In genomic region chr9:91073811-91074771, GRCh38 we compare ENCODE assay signal across 27 cellular contexts.
A peak's percentile ranks its signal among the peaks of the same experiment; 100 is the strongest.
DNase-seq lines count a peak whose midpoint lies in the region; ATAC-seq and TF ChIP-seq lines count a peak whose summit lies in the region.
"Had no signal": no experiment of that assay in that cellular context is flagged by ENCODE, and none has a peak within 500 bp of the region (broad histone marks: within the 10 kb centered on the region; RNA-seq: fewer than 3 reads in every experiment).

No MANE protein-coding gene starts in this region.

- CTCF ChIA-PET in MCF 10A (lab: Yijun Ruan, JAX) (interaction anchor here (0.6 to 1.1 kb wide), 2 partner anchors 103 to 124 kb away, joined by 3 to 4 read pairs; no protein-coding TSS in a partner anchor), WTC11 (lab: Charles Lee) (no interaction called here)

- peaks cover 0 to 1% of the 10 kb centered on the region in 2 donors for H3K9me3 ChIP-seq in breast epithelium
- H3K9me3 ChIP-seq in body of pancreas: no peaks in the 10 kb centered on the region
- H3K9me3 ChIP-seq: BE2C, colonic mucosa had no signal

- H3K4me1 Mint-ChIP-seq in MCF 10A (ENCODE audit: insufficient read depth, unreplicated experiment) (peaks cover 21% of the 10 kb centered on the region), WTC11 (peaks cover 24% of the 10 kb centered on the region)
- peaks cover 29% of the 10 kb centered on the region for H3K4me1 Mint-ChIP-seq in stimulated activated naive CD8-positive, alpha-beta T cell treated with anti-CD3 and anti-CD28 coated beads, Interleukin-15, amount 100 ng/mL, for 72 hours
- H3K4me1 Mint-ChIP-seq: IgD-negative memory B cell had no signal

- H3K4me1 ChIP-seq in breast epithelium (no peaks in the 10 kb centered on the region), body of pancreas (peaks cover 12% of the 10 kb centered on the region)
- H3K4me1 ChIP-seq: colonic mucosa had no signal

- H3K9me3 Mint-ChIP-seq in MCF 10A (ENCODE audit: unreplicated experiment) (no peaks in the 10 kb centered on the region), WTC11 (peaks cover 13% of the 10 kb centered on the region)
- H3K9me3 Mint-ChIP-seq in stimulated activated naive CD8-positive, alpha-beta T cell treated with anti-CD3 and anti-CD28 coated beads, Interleukin-15, amount 100 ng/mL, for 72 hours: peaks cover 4 to 5% of the 10 kb centered on the region in 2 donors
- H3K9me3 Mint-ChIP-seq: effector memory CD8-positive, alpha-beta T cell; H9 had no signal

- peak; percentile 15 for ATAC-seq in body of pancreas
- no peak for ATAC-seq in stimulated activated naive CD8-positive, alpha-beta T cell treated with anti-CD3 and anti-CD28 coated beads, Interleukin-15, amount 100 ng/mL, for 72 hours
- ATAC-seq in HG03469 (IDR thresholded peaks at IDR 0.05; ENCODE audit: unreplicated experiment): no peak
- ATAC-seq in WTC11: no peak
- ATAC-seq: effector memory CD8-positive, alpha-beta T cell; left lobe of liver had no signal

- H3K36me3 Mint-ChIP-seq in MCF 10A (ENCODE audit: insufficient read depth, unreplicated experiment) (peaks cover 4% of the 10 kb centered on the region), WTC11 (no peaks in the 10 kb centered on the region)
- H3K36me3 Mint-ChIP-seq: IgD-negative memory B cell had no signal

- no peak for TF ChIP-seq CTCF in MCF 10A (IDR thresholded peaks at IDR 0.05; ENCODE audit: unreplicated experiment)
- TF ChIP-seq CTCF in breast epithelium (IDR thresholded peaks at IDR 0.05): no peak
- no peak for TF ChIP-seq CTCF in body of pancreas (IDR thresholded peaks at IDR 0.05)
- TF ChIP-seq CTCF in WTC11 (IDR thresholded peaks at IDR 0.05): no peak

- H3K27me3 Mint-ChIP-seq in MCF 10A (ENCODE audit: insufficient read depth, unreplicated experiment) (no peaks in the 10 kb centered on the region), WTC11 (ENCODE audit: low read depth) (no peaks in the 10 kb centered on the region)
- H3K27me3 Mint-ChIP-seq in stimulated activated naive CD8-positive, alpha-beta T cell treated with anti-CD3 and anti-CD28 coated beads, Interleukin-15, amount 100 ng/mL, for 72 hours: peaks cover 30% of the 10 kb centered on the region
- H3K27me3 Mint-ChIP-seq: effector memory CD8-positive, alpha-beta T cell had no signal

- no peak for DNase-seq in MCF 10A (ENCODE audit: unreplicated experiment)
- no peak for DNase-seq in breast epithelium (ENCODE audit: low spot score in 2 of 2)
- peak in 2 of 4 donors; percentile 14 to 30 for DNase-seq in body of pancreas
- DNase-seq in islet precursor cell: peak; percentile 24
- no peak for DNase-seq in stimulated activated naive CD8-positive, alpha-beta T cell treated with anti-CD3 and anti-CD28 coated beads, Interleukin-15, amount 100 ng/mL, for 72 hours
- no peak for DNase-seq in NCI-H345 treated with DMSO at 0.1 percent for 48 hours (lab: John Stamatoyannopoulos, UW; ENCODE audit: unreplicated experiment)
- DNase-seq in WTC11 (ENCODE audit: low spot score): no peak
- DNase-seq: ACHN; activated CD4-positive, alpha-beta T cell treated with anti-CD3 and anti-CD28 coated beads, Interleukin-2, amount 50 U/mL, for 4 hours; activated effector memory CD4-positive, alpha-beta T cell treated with Interleukin-2 at 50 U/mL for 16 hours; BE2C; colonic mucosa; effector memory CD8-positive, alpha-beta T cell; foreskin melanocyte; H9; NCI-H1048; NCI-H187; NCI-H2171 treated with DMSO at 0.1 percent for 48 hours; NCI-H524; PC-9; SHP77; T-helper 9 cell; WERI-Rb-1 had no signal

- H3K27me3 ChIP-seq in breast epithelium: no peaks in the 10 kb centered on the region
- H3K27me3 ChIP-seq in body of pancreas: no peaks in the 10 kb centered on the region
- H3K27me3 ChIP-seq: BE2C, colonic mucosa had no signal

- H3K27ac ChIP-seq in breast epithelium: no peak overlapping the region
- H3K27ac ChIP-seq in body of pancreas: no peak overlapping the region
- H3K27ac ChIP-seq: colonic mucosa, PC-9, skin epidermis, WERI-Rb-1 had no signal

- H3K36me3 ChIP-seq in breast epithelium (no peaks in the 10 kb centered on the region), body of pancreas (replicated peaks in 1 of 2; ENCODE audit: insufficient read depth in 1 of 2, low read depth in 2 of 2) (no peaks in the 10 kb centered on the region)
- H3K36me3 ChIP-seq: BE2C, colonic mucosa, WERI-Rb-1 had no signal

- TF ChIP-seq POLR2A in breast epithelium (IDR thresholded peaks at IDR 0.05) (no peak), body of pancreas (IDR thresholded peaks at IDR 0.05) (no peak)

- WGBS in body of pancreas, 2 donors: 81 to 84% methylated on average over 13 to 14 of the region's 14 CpGs

- H3K4me3 ChIP-seq in breast epithelium (no peak overlapping the region), body of pancreas (no peak overlapping the region)
- H3K4me3 ChIP-seq: colonic mucosa, PC-9, skin epidermis had no signal

- peak overlapping the region; percentile 31 for H3K27ac Mint-ChIP-seq in MCF 10A (ENCODE audit: low read depth, unreplicated experiment)
- H3K27ac Mint-ChIP-seq in stimulated activated naive CD8-positive, alpha-beta T cell treated with anti-CD3 and anti-CD28 coated beads, Interleukin-15, amount 100 ng/mL, for 72 hours: peak overlapping the region; percentile 35 to 40
- no peak overlapping the region for H3K27ac Mint-ChIP-seq in WTC11
- H3K27ac Mint-ChIP-seq: H9 had no signal

- no peak overlapping the region for H3K4me3 Mint-ChIP-seq in MCF 10A (ENCODE audit: unreplicated experiment)
- H3K4me3 Mint-ChIP-seq in stimulated activated naive CD8-positive, alpha-beta T cell treated with anti-CD3 and anti-CD28 coated beads, Interleukin-15, amount 100 ng/mL, for 72 hours: no peak overlapping the region
- H3K4me3 Mint-ChIP-seq in WTC11: no peak overlapping the region
- H3K4me3 Mint-ChIP-seq: effector memory CD8-positive, alpha-beta T cell; H9; IgD-negative memory B cell had no signal

- no TSS peak for BruUV-seq in MCF 10A (replicated peaks; lab: Mats Ljungman, UMichigan)

- POLR2A ChIA-PET in MCF 10A (lab: Yijun Ruan, JAX) (interaction anchor here (0.7 to 0.9 kb wide), 2 partner anchors 63 to 74 kb away, joined by 3 read pairs; no protein-coding TSS in a partner anchor), WTC11 (lab: Charles Lee) (no interaction called here)

- intact Hi-C loops in MCF 10A (cut with micrococcal nuclease) (no loop called here), breast epithelium (cut with DNase I; ENCODE audit: low total_unique reads) (no loop called here), body of pancreas (cut with DNase I) (no loop called here)

TF ChIP-seq in WTC11, 78 proteins besides CTCF, POLR2A, EP300 and RAD21:
- TF ChIP-seq HMGXB4 (CRISPR knock-in tag; IDR thresholded peaks at IDR 0.05) (no peak), PRDM15 (CRISPR knock-in tag; IDR thresholded peaks at IDR 0.05) (no peak), SP1 (CRISPR knock-in tag; conservative IDR thresholded peaks at IDR 0.05) (no peak), ERG (CRISPR knock-in tag; IDR thresholded peaks at IDR 0.05) (no peak), CREB1 (CRISPR knock-in tag; IDR thresholded peaks at IDR 0.05) (no peak), FOXP1 (CRISPR knock-in tag; IDR thresholded peaks at IDR 0.05; ENCODE audit: borderline replicate concordance) (no peak)
TF ChIP-seq in WTC11: peak in this region for 0.
